8 cellular contexts compared by ENCODE assay signal in the genomic region with DNA sequence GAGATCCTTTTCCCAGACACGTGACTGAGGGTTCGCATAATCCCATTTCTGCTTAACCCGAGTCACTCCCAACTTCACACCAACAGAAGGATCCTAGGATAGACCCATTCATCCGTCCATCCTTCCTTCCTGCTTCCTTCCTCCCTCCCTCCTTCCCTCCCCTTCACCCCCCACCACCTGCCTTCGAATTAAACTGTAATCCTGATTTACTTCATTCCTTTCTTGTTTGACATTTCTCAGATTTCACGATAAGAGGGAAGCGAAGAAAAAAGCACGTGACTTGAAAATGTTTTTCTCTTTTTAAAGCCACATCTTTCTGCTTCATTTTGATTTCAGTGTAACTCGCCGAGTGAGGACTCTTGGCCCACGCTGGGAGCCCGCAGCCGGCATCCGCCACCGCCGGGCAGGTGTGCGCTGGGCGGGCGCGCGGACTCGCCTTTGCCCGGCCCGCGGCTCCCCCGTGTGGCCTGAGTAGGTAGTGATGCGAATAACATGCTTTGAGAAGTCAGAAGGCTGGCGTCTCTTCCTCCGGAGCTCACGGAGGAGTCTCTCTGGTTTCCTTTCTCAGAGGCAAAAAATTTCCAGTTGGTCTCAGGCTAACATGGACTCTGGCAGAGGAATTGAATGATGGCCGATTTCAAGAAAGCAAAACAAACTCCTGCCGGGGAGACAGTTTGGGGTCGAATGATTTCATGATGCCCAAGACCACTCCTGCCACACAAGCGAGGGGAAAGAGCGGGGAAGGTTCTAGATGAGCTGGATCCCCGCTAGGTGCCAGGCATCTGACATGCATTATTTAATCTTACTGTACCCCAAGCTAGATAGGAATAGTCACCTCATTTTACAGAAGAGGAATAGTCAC.
A peak's percentile ranks its signal among the peaks of the same experiment; 100 is the strongest.
DNase-seq lines count a peak whose midpoint lies in the region; ATAC-seq, FAIRE-seq and TF ChIP-seq lines count a peak whose summit lies in the region.

No MANE protein-coding gene starts in this region.

- TF ChIP-seq CTCF in GM06990 (IDR thresholded peaks at IDR 0.05; ENCODE audit: insufficient read depth, low read length, poor library complexity, severe bottlenecking) (peak; percentile 68), LNCaP clone FGC (IDR thresholded peaks at IDR 0.05; ENCODE audit: control insufficient read depth, extremely low read depth, insufficient read depth) (peak; percentile 89), heart left ventricle (IDR thresholded peaks at IDR 0.05) (peak; percentile 82 to 95 (median 88)), progenitor cell of endocrine pancreas (IDR thresholded peaks at IDR 0.05; ENCODE audit: unreplicated experiment) (peak; percentile 92)

- H3K27me3 ChIP-seq in GM06990 (replicated peaks; ENCODE audit: control insufficient read depth, insufficient read depth, low read length), result no peaks in the 10 kb centered on the region
- H3K27me3 ChIP-seq in heart left ventricle, result no peaks in the 10 kb centered on the region

- H3K9me3 ChIP-seq in heart left ventricle, result no peaks in the 10 kb centered on the region

- DNase-seq in GM06990 (ENCODE audit: extremely low read depth, insufficient read length) (peak; percentile 71), GOT3 (lab: John Stamatoyannopoulos, UW) (peak; percentile 45), LNCaP clone FGC (ENCODE audit: low read depth) (peak; percentile 39), SW 1271 (lab: John Stamatoyannopoulos, UW) (peak; percentile 11 to 64), heart left ventricle (peak; percentile 67 to 88 (median 77)), progenitor cell of endocrine pancreas (ENCODE audit: low spot score, unreplicated experiment) (peak; percentile 84), urothelium cell line (ENCODE audit: low spot score) (peak; percentile 85)
- DNase-seq in activated naive CD8-positive, alpha-beta T cell treated with anti-CD3 and anti-CD28 coated beads, Interleukin-2, amount 10 ng/mL, durations not matched to agents 7 days and 5 days, result peak; percentile 87

- ATAC-seq in activated naive CD8-positive, alpha-beta T cell treated with anti-CD3 and anti-CD28 coated beads, Interleukin-2, amount 10 ng/mL, durations not matched to agents 7 days and 5 days (ENCODE audit: low read depth), result peak; percentile 90
- ATAC-seq in heart left ventricle, result peak in 3 of 4 donors; percentile 79 to 88 (median 83)

- H3K4me3 ChIP-seq in GM06990 (replicated peaks; ENCODE audit: low read depth, low read length) (no peak overlapping the region), LNCaP clone FGC (ENCODE audit: low read depth, low read length) (peak overlapping the region; percentile 8), heart left ventricle (peak overlapping the region in 6 of 12 donors; percentile 13 to 35 (median 21))

- H3K4me1 Mint-ChIP-seq in activated naive CD8-positive, alpha-beta T cell treated with anti-CD3 and anti-CD28 coated beads, Interleukin-2, amount 10 ng/mL, durations not matched to agents 7 days and 5 days, result peaks cover 21% of the 10 kb centered on the region
- peaks cover 14% of the 10 kb centered on the region for H3K4me1 Mint-ChIP-seq in progenitor cell of endocrine pancreas (ENCODE audit: low read depth)

- H3K4me1 ChIP-seq in heart left ventricle, result peaks cover 0 to 20% (median 5%) of the 10 kb centered on the region in 12 donors

- H3K36me3 ChIP-seq in GM06990 (ENCODE audit: control insufficient read depth, insufficient read depth, low read length) (no peaks in the 10 kb centered on the region), heart left ventricle (no peaks in the 10 kb centered on the region)

- H3K27ac Mint-ChIP-seq in activated naive CD8-positive, alpha-beta T cell treated with anti-CD3 and anti-CD28 coated beads, Interleukin-2, amount 10 ng/mL, durations not matched to agents 7 days and 5 days, result no peak overlapping the region
- H3K27ac Mint-ChIP-seq in progenitor cell of endocrine pancreas, result peak overlapping the region; percentile 58

- peaks cover 6% of the 10 kb centered on the region for H3K36me3 Mint-ChIP-seq in activated naive CD8-positive, alpha-beta T cell treated with anti-CD3 and anti-CD28 coated beads, Interleukin-2, amount 10 ng/mL, durations not matched to agents 7 days and 5 days
- H3K36me3 Mint-ChIP-seq in progenitor cell of endocrine pancreas (ENCODE audit: insufficient read depth), result peaks cover 8% of the 10 kb centered on the region

- intact Hi-C loops in heart left ventricle (cut with DNase I), result loop anchor here (1.0 to 5.0 kb wide), 12 partner anchors 324 to 639 kb away; no protein-coding TSS in a partner anchor

- no peak for FAIRE-seq in urothelium cell line (lab: Jason Lieb, UNC)

- 15 to 18% (median 16%) methylated on average over 36 of the region's 36 CpGs for WGBS in heart left ventricle, 4 donors

- H3K27me3 Mint-ChIP-seq in activated naive CD8-positive, alpha-beta T cell treated with anti-CD3 and anti-CD28 coated beads, Interleukin-2, amount 10 ng/mL, durations not matched to agents 7 days and 5 days, result peaks cover 6% of the 10 kb centered on the region
- H3K27me3 Mint-ChIP-seq in progenitor cell of endocrine pancreas, result peaks cover 11% of the 10 kb centered on the region

- no peaks in the 10 kb centered on the region for H3K9me3 Mint-ChIP-seq in activated naive CD8-positive, alpha-beta T cell treated with anti-CD3 and anti-CD28 coated beads, Interleukin-2, amount 10 ng/mL, durations not matched to agents 7 days and 5 days
- no peaks in the 10 kb centered on the region for H3K9me3 Mint-ChIP-seq in progenitor cell of endocrine pancreas (ENCODE audit: low read depth)

- no peak overlapping the region for H3K27ac ChIP-seq in heart left ventricle

- TF ChIP-seq POLR2A in heart left ventricle (IDR thresholded peaks at IDR 0.05), result no peak

- POLR2A ChIA-PET in activated naive CD8-positive, alpha-beta T cell treated with anti-CD3 and anti-CD28 coated beads, Interleukin-2, amount 10 ng/mL, durations not matched to agents 7 days and 5 days (lab: Charles Lee), result no interaction called here

- peak overlapping the region; percentile 48 for H3K4me3 Mint-ChIP-seq in activated naive CD8-positive, alpha-beta T cell treated with anti-CD3 and anti-CD28 coated beads, Interleukin-2, amount 10 ng/mL, durations not matched to agents 7 days and 5 days
- H3K4me3 Mint-ChIP-seq in progenitor cell of endocrine pancreas (ENCODE audit: low read depth), result peak overlapping the region; percentile 66
